1 cellular context compared by ENCODE assay signal in genomic region chr14:64880382-64881121, GRCh38.
TF ChIP-seq lines count a peak whose summit lies in the region.

No MANE protein-coding gene starts in this region.

TF ChIP-seq in GM12878, 131 proteins besides CTCF, POLR2A, EP300 and RAD21:
- no peak for TF ChIP-seq ESRRA (IDR thresholded peaks at IDR 0.05; ENCODE audit: low read length)
- no peak for TF ChIP-seq USF2 (IDR thresholded peaks at IDR 0.05; ENCODE audit: borderline replicate concordance, low read depth, low read length)
- no peak for TF ChIP-seq SMARCA5 (IDR thresholded peaks at IDR 0.05)
- TF ChIP-seq MAX (IDR thresholded peaks at IDR 0.05; ENCODE audit: low read depth, low read length): no peak
- no peak for TF ChIP-seq ZBTB11 (CRISPR knock-in tag; IDR thresholded peaks at IDR 0.05)
- TF ChIP-seq MEF2A (IDR thresholded peaks at IDR 0.05; ENCODE audit: insufficient read depth, low read depth, low read length): no peak
- TF ChIP-seq NKRF (conservative IDR thresholded peaks at IDR 0.05): no peak
- no peak for TF ChIP-seq SREBF2 (IDR thresholded peaks at IDR 0.05; ENCODE audit: low read length)
- no peak for TF ChIP-seq ZNF622 (IDR thresholded peaks at IDR 0.05)
- no peak for TF ChIP-seq CBX3 (IDR thresholded peaks at IDR 0.05; ENCODE audit: borderline replicate concordance, low read depth)
- no peak for TF ChIP-seq ZNF217 (IDR thresholded peaks at IDR 0.05)
- no peak for TF ChIP-seq IRF4 (IDR thresholded peaks at IDR 0.05; ENCODE audit: low read depth, low read length)
- TF ChIP-seq NR2F1 (conservative IDR thresholded peaks at IDR 0.05): no peak
- TF ChIP-seq NFXL1 (IDR thresholded peaks at IDR 0.05; ENCODE audit: borderline replicate concordance): no peak
